19 cellular contexts compared by ENCODE assay signal in genomic region chr2:15810451-15811150, GRCh38.
A peak's percentile ranks its signal among the peaks of the same experiment; 100 is the strongest.
DNase-seq lines count a peak whose midpoint lies in the region; ATAC-seq, FAIRE-seq and TF ChIP-seq lines count a peak whose summit lies in the region.
"Had no signal": no experiment of that assay in that cellular context is flagged by ENCODE, and none has a peak within 500 bp of the region (broad histone marks: within the 10 kb centered on the region; RNA-seq: fewer than 3 reads in every experiment).

No MANE protein-coding gene starts in this region.

- H3K27ac ChIP-seq in left ventricle myocardium inferior (replicated peaks) (no peak overlapping the region), H1 (ENCODE audit: low read depth, low read length) (no peak overlapping the region), trophoblast cell (ENCODE audit: low read depth, low read length) (no peak overlapping the region), WERI-Rb-1 (no peak overlapping the region)
- no peak overlapping the region for H3K27ac ChIP-seq in CD8-positive, alpha-beta T cell (ENCODE audit: low read depth, low read length)
- H3K27ac ChIP-seq: BLaER1 treated with 17β-estradiol and CSF1 and Interleukin-3, amounts not matched to agents 10 nM and 100 nM had no signal

- no peak overlapping the region for H3K18ac ChIP-seq in H1 (ENCODE audit: extremely low read depth, low read length)
- H3K18ac ChIP-seq in trophoblast cell (ENCODE audit: low read length): no peak overlapping the region

- H3K9me3 Mint-ChIP-seq in mesothelial cell of epicardium: peaks cover 3% of the 10 kb centered on the region
- no peaks in the 10 kb centered on the region for H3K9me3 Mint-ChIP-seq in CD8-positive, alpha-beta T cell
- H3K9me3 Mint-ChIP-seq: CD4-positive, alpha-beta memory T cell; IgD-negative memory B cell had no signal

- H2BK12ac ChIP-seq in H1 (ENCODE audit: low read depth, low read length) (peak overlapping the region; percentile 23; the same call in 1 of the 2 replicates), trophoblast cell (ENCODE audit: low read length) (peak overlapping the region; percentile 59)

- H3K4ac ChIP-seq in H1 (replicated peaks; ENCODE audit: insufficient read length, low read depth, low read length): no peak overlapping the region
- H3K4ac ChIP-seq in trophoblast cell (ENCODE audit: low read depth, low read length): no peak overlapping the region

- TF ChIP-seq CTCF in left ventricle myocardium inferior (IDR thresholded peaks at IDR 0.05; ENCODE audit: borderline replicate concordance) (no peak), H1 (IDR thresholded peaks at IDR 0.05; ENCODE audit: control extremely low read depth in 1 of 3, insufficient read depth in 1 of 3, low read depth in 1 of 3, low read length in 3 of 3) (no peak), mesothelial cell of epicardium (IDR thresholded peaks at IDR 0.05; ENCODE audit: unreplicated experiment) (no peak), WERI-Rb-1 (IDR thresholded peaks at IDR 0.05; ENCODE audit: low read depth, low read length) (no peak)
- no peak for TF ChIP-seq CTCF in CD8-positive, alpha-beta T cell (IDR thresholded peaks at IDR 0.05)

- CTCF ChIA-PET in H1 (lab: Charles Lee; ENCODE audit: partially characterized antibody): interaction anchor here (0.6 to 2.5 kb wide), 10 partner anchors 9 to 472 kb away, joined by 3 to 6 read pairs (median 3); no protein-coding TSS in a partner anchor
- CTCF ChIA-PET in CD8-positive, alpha-beta T cell (lab: Charles Lee): no interaction called here

- ATAC-seq in Right ventricle myocardium superior (ENCODE audit: poor library complexity): peak; percentile 64
- ATAC-seq in CD8-positive, alpha-beta T cell: no peak

- H4K12ac ChIP-seq in trophoblast cell (ENCODE audit: low read depth, low read length): no peak overlapping the region

- no peaks in the 10 kb centered on the region for H4K20me1 ChIP-seq in H1 (replicated peaks in 1 of 2; ENCODE audit: control insufficient read depth in 1 of 2, insufficient read depth in 2 of 2, low read length in 2 of 2)
- H4K20me1 ChIP-seq: BLaER1 treated with 17β-estradiol and CSF1 and Interleukin-3, amounts not matched to agents 10 nM and 100 nM had no signal

- H2BK120ac ChIP-seq in H1 (replicated peaks; ENCODE audit: low read depth, low read length) (no peak overlapping the region), trophoblast cell (ENCODE audit: insufficient read depth, low read length, poor library complexity) (peak overlapping the region; percentile 0)

- H3K23ac ChIP-seq in H1 (ENCODE audit: insufficient read length) (no peak overlapping the region), trophoblast cell (ENCODE audit: low read length) (no peak overlapping the region)

- no peak overlapping the region for H2BK15ac ChIP-seq in H1 (ENCODE audit: low read length)

- H3K27me3 ChIP-seq in left ventricle myocardium inferior (ENCODE audit: low read depth): no peaks in the 10 kb centered on the region
- H3K27me3 ChIP-seq in H1 (replicated peaks in 1 of 4; ENCODE audit: control insufficient read depth in 3 of 4, extremely low read depth in 1 of 4, insufficient read depth in 3 of 4, low read length in 3 of 4): no peaks in the 10 kb centered on the region
- no peaks in the 10 kb centered on the region for H3K27me3 ChIP-seq in trophoblast cell (ENCODE audit: insufficient read depth, low read length)
- H3K27me3 ChIP-seq in WERI-Rb-1 (ENCODE audit: insufficient read depth, low read depth, severe bottlenecking): no peaks in the 10 kb centered on the region
- H3K27me3 ChIP-seq in CD8-positive, alpha-beta T cell (ENCODE audit: insufficient read depth, low read length): no peaks in the 10 kb centered on the region
- H3K27me3 ChIP-seq: BLaER1 treated with 17β-estradiol and CSF1 and Interleukin-3, amounts not matched to agents 10 nM and 100 nM had no signal

- DNase-seq in Right ventricle myocardium superior: no peak
- DNase-seq in left ventricle myocardium inferior: no peak
- no peak for DNase-seq in H1 (ENCODE audit: low read depth in 1 of 2, low spot score in 2 of 2)
- DNase-seq in mesothelial cell of epicardium (ENCODE audit: low spot score in 2 of 2, unreplicated experiment in 2 of 2): no peak
- no peak for DNase-seq in trophoblast cell
- no peak for DNase-seq in WERI-Rb-1
- DNase-seq in CD8-positive, alpha-beta T cell: no peak
- no peak for DNase-seq in islet precursor cell
- DNase-seq: 8988T; CD4-positive, alpha-beta memory T cell; GDM1; NCI-H1105 treated with DMSO at 0.1 percent for 48 hours; NCI-H2029 treated with DMSO at 0.1 percent for 48 hours; NCI-H510A treated with DMSO at 0.1 percent for 48 hours; NCI-H748 treated with DMSO at 0.1 percent for 48 hours had no signal

- H3K4me2 ChIP-seq in H1 (ENCODE audit: insufficient read depth in 1 of 2, low read depth in 2 of 2, low read length in 2 of 2) (no peak overlapping the region), trophoblast cell (ENCODE audit: low read length) (no peak overlapping the region)
- H3K4me2 ChIP-seq: BLaER1 treated with 17β-estradiol and CSF1 and Interleukin-3, amounts not matched to agents 10 nM and 100 nM had no signal

- H3K36me3 ChIP-seq in left ventricle myocardium inferior: no peaks in the 10 kb centered on the region
- H3K36me3 ChIP-seq in H1 (ENCODE audit: control insufficient read depth in 2 of 4, insufficient read depth in 4 of 4, low read length in 3 of 4): no peaks in the 10 kb centered on the region
- H3K36me3 ChIP-seq in trophoblast cell (ENCODE audit: control insufficient read depth in 1 of 2, insufficient read depth in 2 of 2, low read length in 2 of 2): no peaks in the 10 kb centered on the region
- no peaks in the 10 kb centered on the region for H3K36me3 ChIP-seq in WERI-Rb-1
- H3K36me3 ChIP-seq in CD8-positive, alpha-beta T cell (ENCODE audit: insufficient read depth, low read length): no peaks in the 10 kb centered on the region
- H3K36me3 ChIP-seq: BLaER1 treated with 17β-estradiol and CSF1 and Interleukin-3, amounts not matched to agents 10 nM and 100 nM had no signal

- H3K4me3 Mint-ChIP-seq in mesothelial cell of epicardium: no peak overlapping the region
- H3K4me3 Mint-ChIP-seq in CD8-positive, alpha-beta T cell: no peak overlapping the region
- H3K4me3 Mint-ChIP-seq: CD4-positive, alpha-beta memory T cell; IgD-negative memory B cell had no signal

- no peaks in the 10 kb centered on the region for H3K27me3 Mint-ChIP-seq in mesothelial cell of epicardium (ENCODE audit: low read depth)
- H3K27me3 Mint-ChIP-seq in CD8-positive, alpha-beta T cell (ENCODE audit: low read depth): peaks cover 4% of the 10 kb centered on the region

- no peak overlapping the region for H2BK5ac ChIP-seq in H1 (ENCODE audit: low read depth, low read length)
- peak overlapping the region; percentile 22 for H2BK5ac ChIP-seq in trophoblast cell (ENCODE audit: low read depth, low read length, poor library complexity)

- peaks cover 72% of the 10 kb centered on the region for H3K4me1 Mint-ChIP-seq in mesothelial cell of epicardium
- no peaks in the 10 kb centered on the region for H3K4me1 Mint-ChIP-seq in CD8-positive, alpha-beta T cell (ENCODE audit: low read depth)
- H3K4me1 Mint-ChIP-seq: CD4-positive, alpha-beta memory T cell; IgD-negative memory B cell had no signal

- no peak overlapping the region for H3K9ac ChIP-seq in H1 (replicated peaks in 1 of 4; ENCODE audit: extremely low read depth in 1 of 4, low read depth in 3 of 4, low read length in 3 of 4)
- no peak overlapping the region for H3K9ac ChIP-seq in trophoblast cell (ENCODE audit: low read length)
- H3K9ac ChIP-seq: BLaER1 treated with 17β-estradiol and CSF1 and Interleukin-3, amounts not matched to agents 10 nM and 100 nM had no signal

- H3K9me3 ChIP-seq in left ventricle myocardium inferior (replicated peaks) (no peaks in the 10 kb centered on the region), H1 (ENCODE audit: insufficient read depth in 2 of 2, low read depth in 1 of 2, low read length in 1 of 2) (no peaks in the 10 kb centered on the region), trophoblast cell (ENCODE audit: insufficient read depth, low read depth, low read length) (no peaks in the 10 kb centered on the region), WERI-Rb-1 (ENCODE audit: severe bottlenecking) (peaks cover 3% of the 10 kb centered on the region)
- H3K9me3 ChIP-seq in CD8-positive, alpha-beta T cell (ENCODE audit: low read length): no peaks in the 10 kb centered on the region

- no peak for TF ChIP-seq POLR2A in H1 (IDR thresholded peaks at IDR 0.05; ENCODE audit: control extremely low read depth in 1 of 2, low read depth in 2 of 2, low read length in 2 of 2)

- H2AFZ ChIP-seq in H1 (ENCODE audit: low read length) (no peak overlapping the region), trophoblast cell (ENCODE audit: insufficient read depth, low read length, poor library complexity) (no peak overlapping the region)

- POLR2A ChIA-PET in H1 (lab: Charles Lee; ENCODE audit: partially characterized antibody): interaction anchor here (1.1 kb wide), 1 partner anchor 10 kb away, joined by 3 read pairs; no protein-coding TSS in a partner anchor
- POLR2A ChIA-PET in CD8-positive, alpha-beta T cell (lab: Charles Lee): no interaction called here

- H3K79me1 ChIP-seq in H1 (ENCODE audit: low read depth, low read length): no peaks in the 10 kb centered on the region
- H3K79me1 ChIP-seq in trophoblast cell (ENCODE audit: low read length): peaks cover 14% of the 10 kb centered on the region

- no peak overlapping the region for H4K8ac ChIP-seq in H1 (ENCODE audit: extremely low read depth, insufficient read depth, low read length)
- peak overlapping the region; percentile 13 for H4K8ac ChIP-seq in trophoblast cell (ENCODE audit: low read depth, low read length)

- no peak overlapping the region for H3K56ac ChIP-seq in H1 (replicated peaks; ENCODE audit: insufficient read length, low read depth, low read length)

- H4K5ac ChIP-seq in H1 (ENCODE audit: insufficient read length, low read depth, low read length): no peak overlapping the region

- H3K27ac Mint-ChIP-seq in mesothelial cell of epicardium: peak overlapping the region; percentile 95
- no peak overlapping the region for H3K27ac Mint-ChIP-seq in CD8-positive, alpha-beta T cell
- H3K27ac Mint-ChIP-seq: CD4-positive, alpha-beta memory T cell; IgD-negative memory B cell had no signal

- FAIRE-seq in H1 (lab: Jason Lieb, UNC): no peak
- FAIRE-seq: GM18507, HTR-8/SVneo had no signal

- no peaks in the 10 kb centered on the region for H3K36me3 Mint-ChIP-seq in mesothelial cell of epicardium
- H3K36me3 Mint-ChIP-seq in CD8-positive, alpha-beta T cell: no peaks in the 10 kb centered on the region
- H3K36me3 Mint-ChIP-seq: CD4-positive, alpha-beta memory T cell; IgD-negative memory B cell had no signal

- H2AK5ac ChIP-seq in H1 (ENCODE audit: low read depth, low read length) (no peak overlapping the region), trophoblast cell (ENCODE audit: low read length) (no peak overlapping the region)

- 0 out of 2 replicates have a peak overlapping the region, but pooled peaks have one; percentile 22 for H2BK20ac ChIP-seq in H1 (ENCODE audit: low read length)

- intact Hi-C loops in Right ventricle myocardium superior (cut with DNase I) (no loop called here), left ventricle myocardium inferior (cut with micrococcal nuclease) (no loop called here)
- intact Hi-C loops in CD8-positive, alpha-beta T cell (cut with DNase I, micrococcal nuclease): no loop called here

- WGBS in H1 (ENCODE audit: extremely low coverage in 1 of 2, insufficient coverage in 1 of 2, insufficient read length in 1 of 2, insufficient replicate concordance in 2 of 2, low coverage in 1 of 2, low lambda C conversion rate in 2 of 2, missing lambda C conversion rate in 1 of 2), 2 experiments: 86% methylated on average over 10 of the region's 13 CpGs; no CpG with 5 or more reads in 1 of the 2 experiments
- whole genome bisulfite sequencing in trophoblast cell (ENCODE audit: extremely low coverage, insufficient coverage, insufficient read length): no CpG with 5 or more reads among the region's 13 CpGs

- H3K79me2 ChIP-seq in H1 (ENCODE audit: control insufficient read depth in 1 of 2, insufficient read depth in 2 of 2, low read length in 2 of 2) (no peaks in the 10 kb centered on the region), trophoblast cell (ENCODE audit: control insufficient read depth, insufficient read depth, low read length, poor library complexity) (peaks cover 2% of the 10 kb centered on the region)

- no peak overlapping the region for H3K4me3 ChIP-seq in left ventricle myocardium inferior
- H3K4me3 ChIP-seq in H1 (ENCODE audit: extremely low read depth in 1 of 4, insufficient read depth in 2 of 4, low read depth in 3 of 4, low read length in 4 of 4): no peak overlapping the region
- H3K4me3 ChIP-seq in trophoblast cell (ENCODE audit: low read depth, low read length): no peak overlapping the region
- H3K4me3 ChIP-seq in WERI-Rb-1 (ENCODE audit: low read depth, low read length): no peak overlapping the region
- H3K4me3 ChIP-seq in CD8-positive, alpha-beta T cell (ENCODE audit: low read depth, low read length): no peak overlapping the region
- H3K4me3 ChIP-seq: BLaER1 treated with 17β-estradiol and CSF1 and Interleukin-3, amounts not matched to agents 10 nM and 100 nM had no signal

- H4K91ac ChIP-seq in H1 (replicated peaks; ENCODE audit: insufficient read length, low read length) (no peak overlapping the region), trophoblast cell (ENCODE audit: low read depth, low read length) (peak overlapping the region; percentile 20)

- TF ChIP-seq EP300 in H1 (IDR thresholded peaks at IDR 0.05; ENCODE audit: borderline replicate concordance in 1 of 2, low read depth in 2 of 2, low read length in 2 of 2): no peak

- TF ChIP-seq RAD21 in H1 (IDR thresholded peaks at IDR 0.05 in 1 of 2, conservative IDR thresholded peaks at IDR 0.05 in 1 of 2; ENCODE audit: low read depth in 2 of 2, low read length in 2 of 2): no peak

- no peaks in the 10 kb centered on the region for H3K23me2 ChIP-seq in H1 (ENCODE audit: low read depth, low read length)

- no peak overlapping the region for H3K14ac ChIP-seq in H1 (ENCODE audit: insufficient read length)
- peak overlapping the region; percentile 57 for H3K14ac ChIP-seq in trophoblast cell (ENCODE audit: low read length)

- H3K4me1 ChIP-seq in left ventricle myocardium inferior (peaks cover 11% of the 10 kb centered on the region), H1 (replicated peaks in 1 of 4; ENCODE audit: control insufficient read depth in 3 of 4, insufficient read depth in 4 of 4, low read length in 3 of 4) (peaks cover 0 to 29% (median 10%) of the 10 kb centered on the region in 4 experiments; a peak in 6 of 7 replicates), trophoblast cell (ENCODE audit: control insufficient read depth in 1 of 2, insufficient read depth in 2 of 2, low read length in 2 of 2) (peaks cover 34 to 36% of the 10 kb centered on the region in 2 experiments)
- H3K4me1 ChIP-seq in CD8-positive, alpha-beta T cell (ENCODE audit: insufficient read depth, low read length): no peaks in the 10 kb centered on the region
